22 cellular contexts compared by ENCODE assay signal in genomic region chr6:132009175-132009574, GRCh38.
"Had no signal": no experiment of that assay in that cellular context is flagged by ENCODE, and none has a peak within 500 bp of the region (broad histone marks: within the 10 kb centered on the region; RNA-seq: fewer than 3 reads in every experiment).

No MANE protein-coding gene starts in this region.

- ATAC-seq: Panc1, PC-3, Right ventricle myocardium inferior, SK-N-SH treated with all-trans-retinoic acid at 6 μM for 48 hours had no signal

- H3K27me3 ChIP-seq: SJCRH30 had no signal

- H3K9me3 ChIP-seq: SJCRH30 had no signal

- H3K36me3 ChIP-seq: SJCRH30 had no signal

- DNase-seq: Karpas-422; KG1; MM.1S; NCI-H1092 treated with DMSO at 0.1 percent for 48 hours; NCI-H1436; NCI-H187; NCI-H2029; NCI-H2081 treated with DMSO at 0.1 percent for 48 hours; NCI-H2171; NCI-H226; NCI-H446; NCI-H510A; NCI-H524 treated with DMSO at 0.1 percent for 48 hours; NCI-H69; NCI-H774; NK-92 treated with Interleukin-12 subunit alpha and Interleukin-12 subunit beta, amount 100 ng/mL, for 24 hours; PC-3; SHP77 treated with DMSO at 0.1 percent for 48 hours; SJCRH30 had no signal

- H3K4me1 ChIP-seq: SJCRH30 had no signal

- H3K4me3 ChIP-seq: SJCRH30 had no signal

- H3K27ac ChIP-seq: SJCRH30 had no signal
